Comparison of ENCODE assay signal across 15 cellular contexts in the genomic region with DNA sequence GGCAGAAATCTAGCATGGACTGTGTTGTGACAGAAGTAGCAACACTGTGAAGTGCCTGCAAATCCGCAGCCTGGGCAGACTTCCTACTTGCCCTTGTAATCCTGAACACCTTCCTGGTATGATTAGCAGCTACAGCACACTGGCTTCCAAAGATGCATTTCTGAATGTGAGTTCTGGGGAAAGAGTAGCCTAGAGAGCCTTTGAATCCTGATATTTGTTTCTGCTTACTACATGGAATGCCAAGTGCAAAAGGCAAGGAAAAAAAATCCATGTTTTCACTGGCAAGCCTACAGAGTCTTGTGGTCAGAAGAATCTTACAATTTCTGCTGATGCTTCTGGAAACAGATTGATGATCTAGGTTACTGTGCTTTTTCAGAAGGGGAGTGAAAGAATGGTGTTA.
DNase-seq lines count a peak whose midpoint lies in the region; ATAC-seq, FAIRE-seq and TF ChIP-seq lines count a peak whose summit lies in the region.
"Had no signal": no experiment of that assay in that cellular context is flagged by ENCODE, and none has a peak within 500 bp of the region (broad histone marks: within the 10 kb centered on the region; RNA-seq: fewer than 3 reads in every experiment).

No MANE protein-coding gene starts in this region.

- no peaks in the 10 kb centered on the region; the same call in 1 of the 2 replicates for H3K9me1 ChIP-seq in IMR-90 (ENCODE audit: insufficient read depth, low read length)

- peak overlapping the region; percentile 22; the same call in 1 of the 2 replicates for H3K14ac ChIP-seq in IMR-90 (replicated peaks; ENCODE audit: low read depth, low read length)

- H3K79me1 ChIP-seq in IMR-90 (ENCODE audit: low read depth in 1 of 2, low read length in 2 of 2), result no peaks in the 10 kb centered on the region

- H3K23ac ChIP-seq in IMR-90 (ENCODE audit: low read depth, low read length), result no peak overlapping the region

- TF ChIP-seq CTCF in AG09309 (IDR thresholded peaks at IDR 0.05; ENCODE audit: control insufficient read depth, insufficient read depth, low read depth, low read length, missing control alignments) (no peak), IMR-90 (conservative IDR thresholded peaks at IDR 0.05; ENCODE audit: low read depth, low read length) (no peak), OCI-LY7 (conservative IDR thresholded peaks at IDR 0.05; ENCODE audit: low read length) (no peak)

- H3K4me1 ChIP-seq in IMR-90 (ENCODE audit: control insufficient read depth, insufficient read depth, low read length) (peaks cover 5% of the 10 kb centered on the region), mesodermal cell (ENCODE audit: control insufficient read depth, insufficient read depth, low read length, poor library complexity, severe bottlenecking) (peaks cover 18% of the 10 kb centered on the region), OCI-LY7 (ENCODE audit: insufficient read depth, low read length, poor library complexity, severe bottlenecking) (no peaks in the 10 kb centered on the region)
- H3K4me1 ChIP-seq: parathyroid adenoma had no signal

- CTCF ChIA-PET in IMR-90 (lab: Yijun Ruan, JAX), result interaction anchor here (0.6 kb wide), 1 partner anchor 22 kb away, joined by 4 read pairs; no protein-coding TSS in a partner anchor
- CTCF ChIA-PET in OCI-LY7 (lab: Charles Lee; ENCODE audit: unreplicated experiment), result no interaction called here

- dilution Hi-C loops in IMR-90 (cut with HindIII; ENCODE audit: low sequenced_read_pairs, unreplicated experiment), result no loop called here

- peak overlapping the region; percentile 79 for H3K4ac ChIP-seq in IMR-90 (ENCODE audit: low read depth, low read length)

- no peaks in the 10 kb centered on the region for H3K79me2 ChIP-seq in OCI-LY7 (ENCODE audit: insufficient read depth, low read depth, low read length)
- H3K79me2 ChIP-seq: parathyroid adenoma had no signal

- no CpG with 5 or more reads among the region's 1 CpG for WGBS in IMR-90 (ENCODE audit: extremely low coverage in 2 of 2, insufficient read length in 1 of 2), 2 experiments
- WGBS in mesodermal cell (ENCODE audit: insufficient coverage in 2 of 2), 2 experiments, result 100% methylated on average over 1 of the region's 1 CpG; no CpG with 5 or more reads in 1 of the 2 experiments

- H4K20me1 ChIP-seq in IMR-90 (ENCODE audit: insufficient read depth, low read length) (no peaks in the 10 kb centered on the region), OCI-LY7 (ENCODE audit: insufficient read depth, low read length) (no peaks in the 10 kb centered on the region)

- peak overlapping the region; percentile 6; the same call in 1 of the 3 replicates for H2BK15ac ChIP-seq in IMR-90 (ENCODE audit: low read depth, low read length)

- DNase-seq in AG09309 (ENCODE audit: low read depth) (peak; percentile 61), IMR-90 (peak; percentile 81), dermis blood vessel endothelial cell (peak; percentile 16), OCI-LY7 (ENCODE audit: low spot score) (no peak), GM12892 (ENCODE audit: insufficient read length) (no peak)
- DNase-seq: activated CD8-positive, alpha-beta T cell treated with anti-CD3 and anti-CD28 coated beads for 36 hours; activated naive CD8-positive, alpha-beta T cell treated with anti-CD3 and anti-CD28 coated beads, Interleukin-2, amount 10 ng/mL, durations not matched to agents 7 days and 5 days; NCI-H1092 treated with DMSO at 0.1 percent for 48 hours; NCI-H748 treated with DMSO at 0.1 percent for 48 hours; T-cell had no signal

- no peak overlapping the region for H3K56ac ChIP-seq in IMR-90 (ENCODE audit: extremely low read depth, insufficient read depth, low read length)

- H3K18ac ChIP-seq in IMR-90 (ENCODE audit: low read depth, low read length), result peak overlapping the region; percentile 75; the same call in 1 of the 2 replicates

- no peak for FAIRE-seq in GM12892 (lab: Jason Lieb, UNC)
- FAIRE-seq: keratinocyte had no signal

- TF ChIP-seq POLR2A in IMR-90 (IDR thresholded peaks at IDR 0.05; ENCODE audit: low read depth, low read length) (no peak), GM12892 (IDR thresholded peaks at IDR 0.05; ENCODE audit: low read depth, low read length) (no peak)

- peak overlapping the region; percentile 13 for H2BK120ac ChIP-seq in IMR-90 (ENCODE audit: low read depth, low read length)

- H3K36me3 ChIP-seq in IMR-90 (ENCODE audit: control insufficient read depth, insufficient read depth, low read length) (no peaks in the 10 kb centered on the region), mesodermal cell (ENCODE audit: control insufficient read depth, insufficient read depth, low read length) (no peaks in the 10 kb centered on the region), OCI-LY7 (ENCODE audit: insufficient read depth, low read length) (no peaks in the 10 kb centered on the region)

- H3K4me3 ChIP-seq in AG09309 (ENCODE audit: control insufficient read depth, low read depth, low read length), result no peak overlapping the region
- H3K4me3 ChIP-seq in IMR-90 (ENCODE audit: insufficient read depth, low read depth, low read length), result no peak overlapping the region
- no peak overlapping the region for H3K4me3 ChIP-seq in mesodermal cell (ENCODE audit: extremely low read depth, insufficient read depth, low read length, poor library complexity, severe bottlenecking)
- no peak overlapping the region for H3K4me3 ChIP-seq in OCI-LY7 (ENCODE audit: low read depth, low read length, poor library complexity, severe bottlenecking)

- H2AFZ ChIP-seq in IMR-90 (replicated peaks; ENCODE audit: low read length, poor library complexity) (no peak overlapping the region), OCI-LY7 (ENCODE audit: low read length) (no peak overlapping the region)
- H2AFZ ChIP-seq: parathyroid adenoma had no signal

- TF ChIP-seq RAD21 in IMR-90 (IDR thresholded peaks at IDR 0.05; ENCODE audit: low read length), result no peak

- H3K4me2 ChIP-seq in IMR-90 (ENCODE audit: low read depth, low read length) (peak overlapping the region; percentile 91), OCI-LY7 (ENCODE audit: low read length) (no peak overlapping the region)

- H3K9me3 ChIP-seq in IMR-90 (ENCODE audit: control insufficient read depth, insufficient read depth, low read length), result no peaks in the 10 kb centered on the region
- no peaks in the 10 kb centered on the region for H3K9me3 ChIP-seq in mesodermal cell (ENCODE audit: control insufficient read depth, low read length)
- no peaks in the 10 kb centered on the region for H3K9me3 ChIP-seq in OCI-LY7 (ENCODE audit: low read length)

- POLR2A ChIA-PET in IMR-90 (lab: Charles Lee; ENCODE audit: unreplicated experiment) (no interaction called here), OCI-LY7 (lab: Charles Lee) (no interaction called here)

- no peak overlapping the region for H4K5ac ChIP-seq in IMR-90 (ENCODE audit: low read depth, low read length)

- H2BK20ac ChIP-seq in IMR-90 (ENCODE audit: low read depth, low read length), result peak overlapping the region; percentile 75

- H3K27ac ChIP-seq in IMR-90 (ENCODE audit: insufficient read depth, low read length) (peak overlapping the region; percentile 7; the same call in 1 of the 2 replicates), mesodermal cell (ENCODE audit: low read depth, low read length, severe bottlenecking) (peak overlapping the region; percentile 62), OCI-LY7 (ENCODE audit: low read depth, low read length, poor library complexity, severe bottlenecking) (no peak overlapping the region)
- H3K27ac ChIP-seq: parathyroid adenoma had no signal

- H3K9me2 ChIP-seq in OCI-LY7 (ENCODE audit: insufficient read depth, low read length), result no peaks in the 10 kb centered on the region

- BruUV-seq in IMR-90 (replicated peaks; lab: Mats Ljungman, UMichigan) (no TSS peak), OCI-LY7 (replicated peaks; lab: Mats Ljungman, UMichigan) (no TSS peak)

- no peak overlapping the region for H2AK9ac ChIP-seq in IMR-90 (replicated peaks; ENCODE audit: low read depth, low read length, poor library complexity)

- H2AK5ac ChIP-seq in IMR-90 (ENCODE audit: low read depth, low read length), result no peak overlapping the region

- peak overlapping the region; percentile 8; the same call in 1 of the 2 replicates for H4K91ac ChIP-seq in IMR-90 (ENCODE audit: insufficient read depth, low read depth, low read length)

- no peak overlapping the region; the same call in 1 of the 2 replicates for H3K9ac ChIP-seq in IMR-90 (ENCODE audit: low read depth, low read length)
- H3K9ac ChIP-seq: parathyroid adenoma had no signal

- peak; percentile 84 for ATAC-seq in IMR-90 (ENCODE audit: low read depth)
- no peak for ATAC-seq in GM19395 (IDR thresholded peaks at IDR 0.05; ENCODE audit: unreplicated experiment)
- no peak for ATAC-seq in GM19035 (IDR thresholded peaks at IDR 0.05; ENCODE audit: unreplicated experiment)
- ATAC-seq: activated CD8-positive, alpha-beta T cell treated with anti-CD3 and anti-CD28 coated beads for 36 hours; T-cell had no signal

- H2BK5ac ChIP-seq in IMR-90 (ENCODE audit: low read depth, low read length, poor library complexity, severe bottlenecking), result peak overlapping the region; percentile 56

- no peaks in the 10 kb centered on the region for H3K27me3 ChIP-seq in IMR-90 (ENCODE audit: control insufficient read depth, insufficient read depth, low read length)

- intact Hi-C loops in IMR-90 (cut with micrococcal nuclease), result loop anchor here (5.0 kb wide), 2 partner anchors 196 to 231 kb away; no protein-coding TSS in a partner anchor
- intact Hi-C loops in OCI-LY7 (cut with micrococcal nuclease; ENCODE audit: unreplicated experiment), result no loop called here

- H4K8ac ChIP-seq in IMR-90 (ENCODE audit: low read depth in 2 of 2, low read length in 2 of 2), result peak overlapping the region in 1 of 2 experiments; percentile 7; a peak in 1 of 4 replicates

- in situ Hi-C loops in IMR-90 (cut with MboI; ENCODE audit: low sequenced_read_pairs), result no loop called here

TF ChIP-seq in IMR-90, 13 proteins besides CTCF, POLR2A, EP300 and RAD21:
- TF ChIP-seq RFX5 (IDR thresholded peaks at IDR 0.05; ENCODE audit: low read depth, low read length) (no peak), CEBPB (IDR thresholded peaks at IDR 0.05; ENCODE audit: low read depth, low read length) (no peak), MAFK (IDR thresholded peaks at IDR 0.05; ENCODE audit: low read depth, low read length) (peak; percentile 67; the same call in 1 of the 2 replicates)
- TF ChIP-seq, protein P1, sequence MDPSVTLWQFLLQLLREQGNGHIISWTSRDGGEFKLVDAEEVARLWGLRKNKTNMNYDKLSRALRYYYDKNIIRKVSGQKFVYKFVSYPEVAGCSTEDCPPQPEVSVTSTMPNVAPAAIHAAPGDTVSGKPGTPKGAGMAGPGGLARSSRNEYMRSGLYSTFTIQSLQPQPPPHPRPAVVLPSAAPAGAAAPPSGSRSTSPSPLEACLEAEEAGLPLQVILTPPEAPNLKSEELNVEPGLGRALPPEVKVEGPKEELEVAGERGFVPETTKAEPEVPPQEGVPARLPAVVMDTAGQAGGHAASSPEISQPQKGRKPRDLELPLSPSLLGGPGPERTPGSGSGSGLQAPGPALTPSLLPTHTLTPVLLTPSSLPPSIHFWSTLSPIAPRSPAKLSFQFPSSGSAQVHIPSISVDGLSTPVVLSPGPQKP (IDR thresholded peaks at IDR 0.05; ENCODE audit: borderline replicate concordance, low read depth, low read length), result no peak

Comparison
In these comparisons a context has a peak if more than half of its experiments do, and no peak if none do; other contexts are left out.
1. DNase-seq: peak in AG09309 (single experiment), IMR-90 (single experiment) and dermis blood vessel endothelial cell (single experiment); none in OCI-LY7 (single experiment) and GM12892 (single experiment).